ENCODE assay signal across 21 cellular contexts in the genomic region with DNA sequence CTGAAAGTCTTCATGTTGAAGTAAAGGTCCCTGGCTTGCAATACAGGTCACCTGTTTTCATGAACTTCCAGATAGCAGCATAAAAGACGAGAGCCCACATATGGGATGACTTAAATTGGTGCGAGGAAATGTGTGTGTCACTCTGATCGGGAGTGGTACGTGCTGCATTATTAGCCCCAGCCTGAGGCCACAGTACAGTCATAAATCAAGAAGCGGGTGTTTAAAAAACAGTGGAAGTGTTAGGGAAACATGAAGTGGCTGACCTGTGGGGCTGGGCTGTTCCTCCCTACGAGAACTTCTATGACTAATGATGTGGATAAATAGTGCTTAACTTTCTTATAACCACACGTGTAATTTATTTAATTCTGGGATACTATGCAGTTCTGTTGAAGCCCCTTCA. TPM values are rescaled to one million over a fixed set of nuclear protein-coding genes. Genes with fewer than 3 reads are reported as not detected.
A peak's percentile ranks its signal among the peaks of the same experiment; 100 is the strongest.
DNase-seq lines count a peak whose midpoint lies in the region; ATAC-seq, FAIRE-seq and TF ChIP-seq lines count a peak whose summit lies in the region.
"Had no signal": no experiment of that assay in that cellular context is flagged by ENCODE, and none has a peak within 500 bp of the region (broad histone marks: within the 10 kb centered on the region; RNA-seq: fewer than 3 reads in every experiment).

No MANE protein-coding gene starts in this region.

- H2AFZ ChIP-seq in keratinocyte (ENCODE audit: control insufficient read depth, low read length) = no peak overlapping the region

- no peaks in the 10 kb centered on the region for H3K79me2 ChIP-seq in keratinocyte (ENCODE audit: control insufficient read depth, insufficient read depth, low read length)

- H3K27ac ChIP-seq in HEK293 (ENCODE audit: extremely low read depth, low read depth, low read length) (no peak overlapping the region), keratinocyte (ENCODE audit: control insufficient read depth, insufficient read depth, low read length) (no peak overlapping the region), thyroid gland (no peak overlapping the region)
- H3K27ac ChIP-seq: heart left ventricle, pancreas, upper lobe of left lung had no signal

- no peaks in the 10 kb centered on the region for H3K36me3 Mint-ChIP-seq in activated T-helper 17 cell treated with anti-CD3 and anti-CD28 coated beads, Interleukin-2, amount 50 U/mL, for 72 hours (ENCODE audit: low read depth)

- intact Hi-C loops in thyroid gland (cut with DNase I) = no loop called here

- no peaks in the 10 kb centered on the region for H3K9me1 ChIP-seq in keratinocyte (ENCODE audit: control insufficient read depth, extremely low read depth, insufficient read depth, low read length)

- H3K9me3 ChIP-seq in HEK293 (ENCODE audit: control insufficient read depth, insufficient read depth, low read depth, low read length) (no peaks in the 10 kb centered on the region), keratinocyte (ENCODE audit: control insufficient read depth, low read depth, low read length) (no peaks in the 10 kb centered on the region), thyroid gland (no peaks in the 10 kb centered on the region)
- H3K9me3 ChIP-seq: pancreas, upper lobe of left lung had no signal

- H3K4me1 Mint-ChIP-seq in activated T-helper 17 cell treated with anti-CD3 and anti-CD28 coated beads, Interleukin-2, amount 50 U/mL, for 72 hours = no peaks in the 10 kb centered on the region

- TF ChIP-seq POLR2A in thyroid gland (IDR thresholded peaks at IDR 0.05) = no peak

- H3K27me3 Mint-ChIP-seq in activated T-helper 17 cell treated with anti-CD3 and anti-CD28 coated beads, Interleukin-2, amount 50 U/mL, for 72 hours = peaks cover 11% of the 10 kb centered on the region

- H3K27me3 ChIP-seq in keratinocyte (ENCODE audit: control insufficient read depth, extremely low read depth, insufficient read depth, low read length) (no peaks in the 10 kb centered on the region), thyroid gland (no peaks in the 10 kb centered on the region)
- H3K27me3 ChIP-seq: heart left ventricle, pancreas, upper lobe of left lung had no signal

- no peak for TF ChIP-seq CTCF in HEK293 (tag by site-specific recombination; IDR thresholded peaks at IDR 0.05)
- TF ChIP-seq CTCF in keratinocyte (optimal IDR thresholded peaks at IDR 0.05 in 1 of 3, IDR thresholded peaks at IDR 0.05 in 1 of 3, conservative IDR thresholded peaks at IDR 0.05 in 1 of 3; ENCODE audit: extremely low read depth in 1 of 3, insufficient read depth in 2 of 3, low read length in 3 of 3) = no peak
- no peak for TF ChIP-seq CTCF in thyroid gland (IDR thresholded peaks at IDR 0.05)

- peak overlapping the region; percentile 44 for H3K4me2 ChIP-seq in keratinocyte (ENCODE audit: control insufficient read depth, extremely low read depth, insufficient read depth, low read depth, low read length)
- H3K4me2 ChIP-seq: smooth muscle cell had no signal

- H3K36me3 ChIP-seq in HEK293 (ENCODE audit: control insufficient read depth in 2 of 2, insufficient read depth in 1 of 2, low read length in 2 of 2) (no peaks in the 10 kb centered on the region), keratinocyte (ENCODE audit: control insufficient read depth in 2 of 2, extremely low read depth in 1 of 2, insufficient read depth in 2 of 2, low read length in 2 of 2) (no peaks in the 10 kb centered on the region), thyroid gland (no peaks in the 10 kb centered on the region)
- H3K36me3 ChIP-seq: heart left ventricle, pancreas, upper lobe of left lung had no signal

- H3K9ac ChIP-seq in keratinocyte (ENCODE audit: control insufficient read depth, extremely low read depth, insufficient read depth, low read length) = no peak overlapping the region

- WGBS in thyroid gland, 2 donors = 59 to 70% methylated on average over 7 of the region's 7 CpGs

- DNase-seq in AG08395 (ENCODE audit: low spot score) (peak; percentile 50), SW480 (ENCODE audit: low spot score) (peak; percentile 23), keratinocyte (ENCODE audit: low read depth, low spot score) (no peak), thyroid gland (no peak)
- DNase-seq in activated CD4-positive, alpha-beta T cell treated with anti-CD3 and anti-CD28 coated beads for 4 hours = no peak
- DNase-seq: activated CD8-positive, alpha-beta T cell treated with anti-CD3 and anti-CD28 coated beads for 36 hours; GF-D8; heart left ventricle; kidney glomerular epithelial cell; NCI-H1694 treated with DMSO at 0.1 percent for 48 hours; NCI-H524 treated with DMSO at 0.1 percent for 48 hours; pancreas; upper lobe of left lung had no signal

- H3K4me3 ChIP-seq in HEK293 (ENCODE audit: low read depth, low read length) = no peak overlapping the region
- H3K4me3 ChIP-seq in keratinocyte (ENCODE audit: control insufficient read depth in 2 of 3, extremely low read depth in 1 of 3, insufficient read depth in 2 of 3, low read depth in 1 of 3, low read length in 3 of 3) = no peak overlapping the region
- no peak overlapping the region for H3K4me3 ChIP-seq in thyroid gland (replicated peaks in 1 of 3)
- H3K4me3 ChIP-seq: heart left ventricle, pancreas, smooth muscle cell, upper lobe of left lung had no signal

- no peak overlapping the region for H3K27ac Mint-ChIP-seq in activated T-helper 17 cell treated with anti-CD3 and anti-CD28 coated beads, Interleukin-2, amount 50 U/mL, for 72 hours
- H3K27ac Mint-ChIP-seq: activated CD8-positive, alpha-beta T cell treated with anti-CD3 and anti-CD28 coated beads for 36 hours; activated T-helper 1 cell treated with anti-CD3 and anti-CD28 coated beads, Interleukin-12 subunit alpha, Interleukin-12 subunit beta, Interleukin-2, Interleukin-4 antibody, amounts not matched to agents 30 ng/mL and 10 ng/mL and 1 ng/mL, durations not matched to agents 14 hours and 24 hours and 36 hours had no signal

- no peaks in the 10 kb centered on the region for H3K4me1 ChIP-seq in HEK293 (ENCODE audit: control insufficient read depth, insufficient read depth, low read length)
- peaks cover 11% of the 10 kb centered on the region for H3K4me1 ChIP-seq in keratinocyte (ENCODE audit: control insufficient read depth, extremely low read depth, insufficient read depth, low read length)
- H3K4me1 ChIP-seq in thyroid gland = no peaks in the 10 kb centered on the region
- H3K4me1 ChIP-seq: heart left ventricle, pancreas, upper lobe of left lung had no signal

- POLR2A ChIA-PET in HEK293 (lab: Yijun Ruan, JAX) = no interaction called here

- FAIRE-seq in keratinocyte (lab: Jason Lieb, UNC) = peak; percentile 79
- FAIRE-seq: pancreas had no signal

- ATAC-seq in activated T-helper 17 cell treated with anti-CD3 and anti-CD28 coated beads, Interleukin-2, amount 50 U/mL, for 72 hours (replicated peaks) = no peak
- ATAC-seq in GM19324 (IDR thresholded peaks at IDR 0.05; ENCODE audit: low FRiP score, unreplicated experiment) = no peak
- ATAC-seq: activated CD8-positive, alpha-beta T cell treated with anti-CD3 and anti-CD28 coated beads for 36 hours; heart left ventricle; pancreas had no signal

- H3K9me3 Mint-ChIP-seq in activated T-helper 17 cell treated with anti-CD3 and anti-CD28 coated beads, Interleukin-2, amount 50 U/mL, for 72 hours = peaks cover 8% of the 10 kb centered on the region
- H3K9me3 Mint-ChIP-seq: activated CD8-positive, alpha-beta T cell treated with anti-CD3 and anti-CD28 coated beads for 36 hours; activated T-helper 1 cell treated with anti-CD3 and anti-CD28 coated beads, Interleukin-12 subunit alpha, Interleukin-12 subunit beta, Interleukin-2, Interleukin-4 antibody, amounts not matched to agents 30 ng/mL and 10 ng/mL and 1 ng/mL, durations not matched to agents 14 hours and 24 hours and 36 hours had no signal

- H3K4me3 Mint-ChIP-seq in activated T-helper 17 cell treated with anti-CD3 and anti-CD28 coated beads, Interleukin-2, amount 50 U/mL, for 72 hours = no peak overlapping the region
- H3K4me3 Mint-ChIP-seq: activated CD8-positive, alpha-beta T cell treated with anti-CD3 and anti-CD28 coated beads for 36 hours; activated T-helper 1 cell treated with anti-CD3 and anti-CD28 coated beads, Interleukin-12 subunit alpha, Interleukin-12 subunit beta, Interleukin-2, Interleukin-4 antibody, amounts not matched to agents 30 ng/mL and 10 ng/mL and 1 ng/mL, durations not matched to agents 14 hours and 24 hours and 36 hours had no signal

- dilution Hi-C loops in keratinocyte (cut with MboI; ENCODE audit: extremely low pct_ligation_motif_present, low sequenced_read_pairs) = no loop called here

- no peaks in the 10 kb centered on the region for H4K20me1 ChIP-seq in keratinocyte (ENCODE audit: control insufficient read depth, extremely low read depth, insufficient read depth, low read length)

- CTCF ChIA-PET in HEK293 (lab: Yijun Ruan, JAX) = interaction anchor here (0.7 kb wide), 1 partner anchor 1007 kb away, joined by 3 read pairs; no protein-coding TSS in a partner anchor

RNA-seq across cellular contexts. Expression of gene RDH14, which starts 24.4 kb away (rescaled TPM):
- polyA plus RNA-seq in keratinocyte = 22.6 to 29.6 TPM (median 24.7 TPM) in 3 replicates
- polyA plus RNA-seq in keratinocyte (2011; ENCODE audit: low read depth) = 9.8 TPM
- polyA plus RNA-seq in keratinocyte (2011; cell fraction: cytosol; rRNA removed) = 11.5 and 21.1 TPM in 2 replicates
- polyA plus RNA-seq in keratinocyte (2011; cell fraction: nucleus; rRNA removed) = 21.6 and 22.4 TPM in 2 replicates
- polyA plus RNA-seq in keratinocyte (2012; ENCODE audit: low replicate concordance) = 14.5 and 18.2 TPM in 2 replicates
- 3.4 to 8.1 TPM (median 5.9 TPM) in 3 replicates for polyA minus RNA-seq in keratinocyte
- 12.7 TPM for polyA minus RNA-seq in keratinocyte (2011; cell fraction: cytosol; rRNA and poly(A)+ RNA removed)
- polyA minus RNA-seq in keratinocyte (2011; cell fraction: nucleus; rRNA and poly(A)+ RNA removed) = 9.2 and 15.1 TPM in 2 replicates
- total RNA-seq in activated T-helper 17 cell treated with anti-CD3 and anti-CD28 coated beads, Interleukin-2, amount 50 U/mL, for 72 hours = 10 to 100 TPM in 1 of 2 donors, 1 to 10 TPM in 1; 8.1 to 13.9 TPM
- total RNA-seq in thyroid gland = 10 to 100 TPM; 34.3 to 58.3 (median 44.4) TPM

RNA-seq across cellular contexts. Expression of gene NT5C1B, which starts 53.3 kb away (rescaled TPM):
- not detected in 3 replicates for polyA plus RNA-seq in keratinocyte
- polyA plus RNA-seq in keratinocyte (2011; ENCODE audit: low read depth) = not detected
- polyA plus RNA-seq in keratinocyte (2011; cell fraction: cytosol; rRNA removed) = not detected in 2 replicates
- not detected in 2 replicates for polyA plus RNA-seq in keratinocyte (2011; cell fraction: nucleus; rRNA removed)
- polyA plus RNA-seq in keratinocyte (2012; ENCODE audit: low replicate concordance) = 1.3 TPM in 1 of 2 replicates, not detected in the other
- not detected in 3 replicates for polyA minus RNA-seq in keratinocyte
- polyA minus RNA-seq in keratinocyte (2011; cell fraction: cytosol; rRNA and poly(A)+ RNA removed) = not detected
- not detected in 2 replicates for polyA minus RNA-seq in keratinocyte (2011; cell fraction: nucleus; rRNA and poly(A)+ RNA removed)
- not detected for total RNA-seq in activated T-helper 17 cell treated with anti-CD3 and anti-CD28 coated beads, Interleukin-2, amount 50 U/mL, for 72 hours
- under 1 TPM in 1 of 4 donors, not detected in 3; 0.13 TPM for total RNA-seq in thyroid gland
- total RNA-seq: activated CD8-positive, alpha-beta T cell treated with anti-CD3 and anti-CD28 coated beads for 36 hours; activated T-helper 1 cell treated with anti-CD3 and anti-CD28 coated beads, Interleukin-12 subunit alpha, Interleukin-12 subunit beta, Interleukin-2, Interleukin-4 antibody, amounts not matched to agents 30 ng/mL and 10 ng/mL and 1 ng/mL, durations not matched to agents 14 hours and 24 hours and 36 hours; chondrocyte; heart left ventricle; HT-29; pancreas; smooth muscle cell; upper lobe of left lung had no signal
- polyA plus RNA-seq: adipose tissue, heart left ventricle, smooth muscle cell had no signal

Comparison
In these comparisons a context has a peak if more than half of its experiments do, and no peak if none do; other contexts are left out.
1. DNase-seq: peak in AG08395 (single experiment) and SW480 (single experiment); none in keratinocyte (single experiment), thyroid gland (0 of 2) and activated CD4-positive, alpha-beta T cell treated with anti-CD3 and anti-CD28 coated beads for 4 hours (0 of 2).